In genomic region chr20:56564526-56564925, GRCh38 we compare ENCODE assay signal across 10 cellular contexts. TPM values are rescaled to one million over a fixed set of nuclear protein-coding genes. Genes with fewer than 3 reads are reported as not detected.
DNase-seq lines count a peak whose midpoint lies in the region; TF ChIP-seq lines count a peak whose summit lies in the region.
"Not testable (repeated sequence)": the region's sequence is repeated elsewhere in the genome, so short reads cannot be mapped to it uniquely, and the experiment has no call there.
"Had no signal": no experiment of that assay in that cellular context is flagged by ENCODE, and none has a peak within 500 bp of the region (broad histone marks: within the 10 kb centered on the region; RNA-seq: fewer than 3 reads in every experiment).

No MANE protein-coding gene starts in this region.

- peak; percentile 9 for DNase-seq in AG10803 (ENCODE audit: low read depth)
- peak; percentile 24 for DNase-seq in ELR (ENCODE audit: low read depth)
- peak; percentile 25 for DNase-seq in HT1080 (ENCODE audit: low read depth)
- DNase-seq in RPMI7951 (ENCODE audit: low read depth): peak; percentile 46
- DNase-seq in choroid plexus epithelial cell (ENCODE audit: low read depth): peak; percentile 29
- DNase-seq in foreskin fibroblast: peak; percentile 19 to 56

- not testable (repeated sequence) for TF ChIP-seq CTCF in AG10803 (conservative IDR thresholded peaks at IDR 0.05; ENCODE audit: low read length); choroid plexus epithelial cell (conservative IDR thresholded peaks at IDR 0.05; ENCODE audit: low read depth, low read length); foreskin fibroblast (IDR thresholded peaks at IDR 0.05; ENCODE audit: low read depth, low read length)

- not testable (repeated sequence) for H3K4me3 ChIP-seq in AG10803 (ENCODE audit: low read length); choroid plexus epithelial cell (ENCODE audit: low read depth, low read length); foreskin fibroblast (ENCODE audit: low read depth in 1 of 2, low read length in 2 of 2)

RNA-seq across cellular contexts. Expression of gene FAM209B, which starts 31.5 kb away (rescaled TPM):
- not detected in 2 replicates for total RNA-seq in HT1080 (2014; rRNA removed; shearing (Covaris generic))
- polyA plus RNA-seq in HT1080 (2015; cell fraction: cytosol; rRNA removed): not detected in 2 replicates
- not detected in 2 replicates for polyA plus RNA-seq in HT1080 (2015; cell fraction: nucleus; rRNA removed)
- not detected in 2 replicates for total RNA-seq in RPMI7951 (2014; rRNA removed; shearing (Covaris generic))
- total RNA-seq: A172, Calu3, GM23338 had no signal

RNA-seq across cellular contexts. Expression of gene FAM209A, which starts 40.0 kb away (rescaled TPM):
- total RNA-seq in HT1080 (2014; rRNA removed; shearing (Covaris generic)): not detected in 2 replicates
- not detected in 2 replicates for polyA plus RNA-seq in HT1080 (2015; cell fraction: cytosol; rRNA removed)
- not detected in 2 replicates for polyA plus RNA-seq in HT1080 (2015; cell fraction: nucleus; rRNA removed)
- total RNA-seq in RPMI7951 (2014; rRNA removed; shearing (Covaris generic)): 0.12 TPM in 1 of 2 replicates, not detected in the other
- total RNA-seq: A172, GM23338 had no signal
- polyA plus RNA-seq: GM23338, IgD-negative memory B cell had no signal
